1 cellular context compared by ENCODE assay signal in the genomic region with DNA sequence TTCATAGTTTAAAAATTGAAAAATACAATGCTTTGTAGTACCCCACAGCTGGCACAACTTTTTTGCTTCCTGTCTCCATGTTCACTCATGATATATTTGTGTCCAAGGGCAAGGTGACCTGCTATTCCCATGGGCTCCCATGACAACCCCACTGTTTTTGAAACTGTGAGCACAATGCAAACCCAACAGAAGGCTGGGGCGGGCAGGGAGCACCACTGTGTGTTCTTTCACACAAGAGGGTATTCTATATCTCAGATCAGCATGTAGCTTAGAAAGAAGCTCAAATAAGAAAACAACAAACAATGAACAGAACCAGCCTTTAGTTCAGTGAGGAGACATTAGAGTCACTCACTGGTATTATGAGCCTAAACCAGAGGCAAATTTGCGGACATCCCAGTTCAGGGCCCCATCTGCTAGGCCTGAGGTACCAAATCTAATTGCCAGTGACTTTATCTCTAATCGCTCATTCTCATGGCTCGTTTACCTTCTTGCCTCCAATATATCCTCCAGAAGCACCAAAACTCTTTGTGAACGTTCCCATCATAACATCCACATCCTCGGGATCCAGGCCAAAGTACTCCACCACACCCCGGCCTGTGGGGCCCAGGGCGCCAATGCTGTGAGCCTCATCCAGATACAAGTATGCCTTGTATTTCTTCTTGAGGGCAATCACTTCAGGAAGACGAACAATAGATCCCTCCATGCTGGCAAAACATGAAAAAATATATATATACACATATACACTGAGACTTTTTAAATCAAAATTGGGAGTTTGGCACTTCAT.
TF ChIP-seq lines count a peak whose summit lies in the region.

No MANE protein-coding gene starts in this region.

TF ChIP-seq in GM12878, 131 proteins besides CTCF, POLR2A, EP300 and RAD21 (continued from another document):
- TF ChIP-seq, protein P1, sequence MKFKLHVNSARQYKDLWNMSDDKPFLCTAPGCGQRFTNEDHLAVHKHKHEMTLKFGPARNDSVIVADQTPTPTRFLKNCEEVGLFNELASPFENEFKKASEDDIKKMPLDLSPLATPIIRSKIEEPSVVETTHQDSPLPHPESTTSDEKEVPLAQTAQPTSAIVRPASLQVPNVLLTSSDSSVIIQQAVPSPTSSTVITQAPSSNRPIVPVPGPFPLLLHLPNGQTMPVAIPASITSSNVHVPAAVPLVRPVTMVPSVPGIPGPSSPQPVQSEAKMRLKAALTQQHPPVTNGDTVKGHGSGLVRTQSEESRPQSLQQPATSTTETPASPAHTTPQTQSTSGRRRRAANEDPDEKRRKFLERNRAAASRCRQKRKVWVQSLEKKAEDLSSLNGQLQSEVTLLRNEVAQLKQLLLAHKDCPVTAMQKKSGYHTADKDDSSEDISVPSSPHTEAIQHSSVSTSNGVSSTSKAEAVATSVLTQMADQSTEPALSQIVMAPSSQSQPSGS (IDR thresholded peaks at IDR 0.05; ENCODE audit: low read length): no peak
- TF ChIP-seq ZSCAN29 (IDR thresholded peaks at IDR 0.05) (no peak), RBBP5 (conservative IDR thresholded peaks at IDR 0.05) (no peak), ATF7 (IDR thresholded peaks at IDR 0.05; ENCODE audit: low read depth) (no peak), CHD4 (IDR thresholded peaks at IDR 0.05) (no peak), CREB1 (IDR thresholded peaks at IDR 0.05; ENCODE audit: low read depth) (no peak), ZNF384 (IDR thresholded peaks at IDR 0.05; ENCODE audit: borderline replicate concordance, low read depth, low read length) (no peak), SREBF1 (IDR thresholded peaks at IDR 0.05; ENCODE audit: low read length) (no peak), CBFB (IDR thresholded peaks at IDR 0.05; ENCODE audit: low read depth) (no peak), HDAC2 (IDR thresholded peaks at IDR 0.05) (no peak), SMAD1 (IDR thresholded peaks at IDR 0.05; ENCODE audit: low read depth, partially characterized antibody) (no peak)
- TF ChIP-seq, protein P2, sequence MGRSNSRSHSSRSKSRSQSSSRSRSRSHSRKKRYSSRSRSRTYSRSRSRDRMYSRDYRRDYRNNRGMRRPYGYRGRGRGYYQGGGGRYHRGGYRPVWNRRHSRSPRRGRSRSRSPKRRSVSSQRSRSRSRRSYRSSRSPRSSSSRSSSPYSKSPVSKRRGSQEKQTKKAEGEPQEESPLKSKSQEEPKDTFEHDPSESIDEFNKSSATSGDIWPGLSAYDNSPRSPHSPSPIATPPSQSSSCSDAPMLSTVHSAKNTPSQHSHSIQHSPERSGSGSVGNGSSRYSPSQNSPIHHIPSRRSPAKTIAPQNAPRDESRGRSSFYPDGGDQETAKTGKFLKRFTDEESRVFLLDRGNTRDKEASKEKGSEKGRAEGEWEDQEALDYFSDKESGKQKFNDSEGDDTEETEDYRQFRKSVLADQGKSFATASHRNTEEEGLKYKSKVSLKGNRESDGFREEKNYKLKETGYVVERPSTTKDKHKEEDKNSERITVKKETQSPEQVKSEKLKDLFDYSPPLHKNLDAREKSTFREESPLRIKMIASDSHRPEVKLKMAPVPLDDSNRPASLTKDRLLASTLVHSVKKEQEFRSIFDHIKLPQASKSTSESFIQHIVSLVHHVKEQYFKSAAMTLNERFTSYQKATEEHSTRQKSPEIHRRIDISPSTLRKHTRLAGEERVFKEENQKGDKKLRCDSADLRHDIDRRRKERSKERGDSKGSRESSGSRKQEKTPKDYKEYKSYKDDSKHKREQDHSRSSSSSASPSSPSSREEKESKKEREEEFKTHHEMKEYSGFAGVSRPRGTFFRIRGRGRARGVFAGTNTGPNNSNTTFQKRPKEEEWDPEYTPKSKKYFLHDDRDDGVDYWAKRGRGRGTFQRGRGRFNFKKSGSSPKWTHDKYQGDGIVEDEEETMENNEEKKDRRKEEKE (IDR thresholded peaks at IDR 0.05): no peak
- TF ChIP-seq, protein P3, sequence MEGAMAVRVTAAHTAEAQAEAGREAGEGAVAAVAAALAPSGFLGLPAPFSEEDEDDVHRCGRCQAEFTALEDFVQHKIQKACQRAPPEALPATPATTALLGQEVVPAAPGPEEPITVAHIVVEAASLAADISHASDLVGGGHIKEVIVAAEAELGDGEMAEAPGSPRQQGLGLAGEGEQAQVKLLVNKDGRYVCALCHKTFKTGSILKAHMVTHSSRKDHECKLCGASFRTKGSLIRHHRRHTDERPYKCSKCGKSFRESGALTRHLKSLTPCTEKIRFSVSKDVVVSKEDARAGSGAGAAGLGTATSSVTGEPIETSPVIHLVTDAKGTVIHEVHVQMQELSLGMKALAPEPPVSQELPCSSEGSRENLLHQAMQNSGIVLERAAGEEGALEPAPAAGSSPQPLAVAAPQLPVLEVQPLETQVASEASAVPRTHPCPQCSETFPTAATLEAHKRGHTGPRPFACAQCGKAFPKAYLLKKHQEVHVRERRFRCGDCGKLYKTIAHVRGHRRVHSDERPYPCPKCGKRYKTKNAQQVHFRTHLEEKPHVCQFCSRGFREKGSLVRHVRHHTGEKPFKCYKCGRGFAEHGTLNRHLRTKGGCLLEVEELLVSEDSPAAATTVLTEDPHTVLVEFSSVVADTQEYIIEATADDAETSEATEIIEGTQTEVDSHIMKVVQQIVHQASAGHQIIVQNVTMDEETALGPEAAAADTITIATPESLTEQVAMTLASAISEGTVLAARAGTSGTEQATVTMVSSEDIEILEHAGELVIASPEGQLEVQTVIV (IDR thresholded peaks at IDR 0.05; ENCODE audit: borderline replicate concordance, partially characterized antibody): no peak
- TF ChIP-seq, protein P4, sequence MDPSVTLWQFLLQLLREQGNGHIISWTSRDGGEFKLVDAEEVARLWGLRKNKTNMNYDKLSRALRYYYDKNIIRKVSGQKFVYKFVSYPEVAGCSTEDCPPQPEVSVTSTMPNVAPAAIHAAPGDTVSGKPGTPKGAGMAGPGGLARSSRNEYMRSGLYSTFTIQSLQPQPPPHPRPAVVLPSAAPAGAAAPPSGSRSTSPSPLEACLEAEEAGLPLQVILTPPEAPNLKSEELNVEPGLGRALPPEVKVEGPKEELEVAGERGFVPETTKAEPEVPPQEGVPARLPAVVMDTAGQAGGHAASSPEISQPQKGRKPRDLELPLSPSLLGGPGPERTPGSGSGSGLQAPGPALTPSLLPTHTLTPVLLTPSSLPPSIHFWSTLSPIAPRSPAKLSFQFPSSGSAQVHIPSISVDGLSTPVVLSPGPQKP (IDR thresholded peaks at IDR 0.05; ENCODE audit: low read depth, low read length): no peak
TF ChIP-seq in GM12878: peak in this region for 0.
